ENCODE assay signal across 14 cellular contexts in genomic region chr20:11235058-11235457, GRCh38.
DNase-seq lines count a peak whose midpoint lies in the region; ATAC-seq and TF ChIP-seq lines count a peak whose summit lies in the region.
"Had no signal": no experiment of that assay in that cellular context is flagged by ENCODE, and none has a peak within 500 bp of the region (broad histone marks: within the 10 kb centered on the region; RNA-seq: fewer than 3 reads in every experiment).

No MANE protein-coding gene starts in this region.

- no peaks in the 10 kb centered on the region for H3K9me3 ChIP-seq in left ventricle myocardium inferior (replicated peaks)
- no peaks in the 10 kb centered on the region for H3K9me3 ChIP-seq in vagina
- H3K9me3 ChIP-seq: adrenal gland, esophagus muscularis mucosa had no signal

- no peak for ATAC-seq in Right ventricle myocardium superior (ENCODE audit: poor library complexity)
- ATAC-seq: HCT116; stimulated activated effector memory CD8-positive, alpha-beta T cell treated with anti-CD3 and anti-CD28 coated beads, Interleukin-12 subunit alpha, Interleukin-12 subunit beta, amount 100 ng/mL, for 72 hours had no signal

- H3K4me1 ChIP-seq in left ventricle myocardium inferior (peaks cover 21% of the 10 kb centered on the region), vagina (peaks cover 18% of the 10 kb centered on the region)
- H3K4me1 ChIP-seq: adrenal gland had no signal

- intact Hi-C loops in left ventricle myocardium inferior (cut with micrococcal nuclease) (no loop called here), Right ventricle myocardium superior (cut with DNase I) (no loop called here), vagina (cut with DNase I) (no loop called here)

- peak overlapping the region; percentile 50 for H3K27ac ChIP-seq in left ventricle myocardium inferior (replicated peaks)
- peak overlapping the region; percentile 14 for H3K27ac ChIP-seq in vagina
- H3K27ac ChIP-seq: adrenal gland had no signal

- no peaks in the 10 kb centered on the region for H3K36me3 ChIP-seq in left ventricle myocardium inferior
- H3K36me3 ChIP-seq in vagina, result no peaks in the 10 kb centered on the region
- H3K36me3 ChIP-seq: adrenal gland, esophagus muscularis mucosa had no signal

- DNase-seq in left ventricle myocardium inferior (no peak), Right ventricle myocardium superior (no peak), astrocyte of the hippocampus (ENCODE audit: low read depth, low spot score) (peak; percentile 88), islet precursor cell (peak; percentile 93), vagina (ENCODE audit: extremely low spot score in 2 of 2) (no peak), medulla oblongata (ENCODE audit: extremely low spot score) (no peak), NCI-H1048 (lab: John Stamatoyannopoulos, UW) (no peak)
- DNase-seq in stimulated activated CD4-positive, alpha-beta T cell treated with anti-CD3 and anti-CD28 coated beads, Interleukin-2, amount 100 ng/mL, for 24 hours, result no peak
- DNase-seq: adrenal gland, midbrain, NCI-H2029 treated with DMSO at 0.1 percent for 48 hours had no signal

- H3K4me3 ChIP-seq in left ventricle myocardium inferior (no peak overlapping the region), vagina (no peak overlapping the region)
- H3K4me3 ChIP-seq: adrenal gland, esophagus muscularis mucosa had no signal

- TF ChIP-seq CTCF in left ventricle myocardium inferior (IDR thresholded peaks at IDR 0.05; ENCODE audit: borderline replicate concordance), result no peak
- no peak for TF ChIP-seq CTCF in vagina (IDR thresholded peaks at IDR 0.05)

- H3K27me3 ChIP-seq in left ventricle myocardium inferior (ENCODE audit: low read depth) (no peaks in the 10 kb centered on the region), vagina (no peaks in the 10 kb centered on the region)
- H3K27me3 ChIP-seq: adrenal gland, esophagus muscularis mucosa had no signal

- no peak for TF ChIP-seq POLR2A in vagina (IDR thresholded peaks at IDR 0.05)

Comparison
In these comparisons a context has a peak if more than half of its experiments do, and no peak if none do; other contexts are left out.
1. DNase-seq: peak in astrocyte of the hippocampus (single experiment) and islet precursor cell (single experiment); none in left ventricle myocardium inferior (single experiment), Right ventricle myocardium superior (single experiment), vagina (0 of 2), medulla oblongata (single experiment), stimulated activated CD4-positive, alpha-beta T cell treated with anti-CD3 and anti-CD28 coated beads, Interleukin-2, amount 100 ng/mL, for 24 hours (0 of 2) and NCI-H1048 (single experiment).